Comparison of ENCODE assay signal across 24 cellular contexts in genomic region chr20:3731944-3732326, GRCh38. TPM values are rescaled to one million over a fixed set of nuclear protein-coding genes. Genes with fewer than 3 reads are reported as not detected.
DNase-seq lines count a peak whose midpoint lies in the region; ATAC-seq, FAIRE-seq and TF ChIP-seq lines count a peak whose summit lies in the region.
"Had no signal": no experiment of that assay in that cellular context is flagged by ENCODE, and none has a peak within 500 bp of the region (broad histone marks: within the 10 kb centered on the region; RNA-seq: fewer than 3 reads in every experiment).

No MANE protein-coding gene starts in this region.

- H4K5ac ChIP-seq in H1 (ENCODE audit: insufficient read length, low read depth, low read length), result no peak overlapping the region

- CTCF ChIA-PET in H1 (lab: Charles Lee; ENCODE audit: partially characterized antibody), result interaction anchor here (0.9 to 17.6 kb wide), 11 partner anchors 10 to 60 kb away, joined by 3 to 221 read pairs (median 3); partner anchors contain the start of genes SIGLEC1 and SPEF1

- TF ChIP-seq POLR2A in H1 (IDR thresholded peaks at IDR 0.05; ENCODE audit: control extremely low read depth in 1 of 2, low read depth in 2 of 2, low read length in 2 of 2) (no peak), spleen (IDR thresholded peaks at IDR 0.05) (no peak)

- H3K9me3 Mint-ChIP-seq in naive thymus-derived CD8-positive, alpha-beta T cell, result no peaks in the 10 kb centered on the region
- H3K9me3 Mint-ChIP-seq in activated T-helper 1 cell treated with anti-CD3 and anti-CD28 coated beads, Interleukin-12 subunit alpha, Interleukin-12 subunit beta, Interleukin-2, Interleukin-4 antibody, amounts not matched to agents 30 ng/mL and 10 ng/mL and 1 ng/mL, durations not matched to agents 14 hours and 24 hours and 36 hours, result no peaks in the 10 kb centered on the region
- H3K9me3 Mint-ChIP-seq: activated naive CD8-positive, alpha-beta T cell treated with anti-CD3 and anti-CD28 coated beads, Interleukin-2, amount 50 U/mL, for 24 hours had no signal

- 0 out of 2 replicates have a peak, but pooled peaks cover 3% of the 10 kb centered on the region for H3K23me2 ChIP-seq in H1 (ENCODE audit: low read depth, low read length)

- H2AK5ac ChIP-seq in H1 (ENCODE audit: low read depth, low read length), result no peak overlapping the region

- peaks cover 0 to 2% of the 10 kb centered on the region in 2 experiments for H4K20me1 ChIP-seq in H1 (replicated peaks in 1 of 2; ENCODE audit: control insufficient read depth in 1 of 2, insufficient read depth in 2 of 2, low read length in 2 of 2)

- H2AFZ ChIP-seq in H1 (ENCODE audit: low read length), result 0 out of 2 replicates have a peak overlapping the region, but pooled peaks have one; percentile 35

- FAIRE-seq in H1 (lab: Jason Lieb, UNC), result no peak
- FAIRE-seq: K562 had no signal

- H3K4me1 ChIP-seq in HUES6 (ENCODE audit: control insufficient read depth, insufficient read depth, low read length) (peaks cover 23% of the 10 kb centered on the region), H1 (replicated peaks in 1 of 4; ENCODE audit: control insufficient read depth in 3 of 4, insufficient read depth in 4 of 4, low read length in 3 of 4) (peaks cover 0 to 19% (median 15%) of the 10 kb centered on the region in 4 experiments; a peak in 5 of 7 replicates), lung (ENCODE audit: control insufficient read depth in 2 of 2, insufficient read depth in 2 of 2, low read length in 2 of 2) (peaks cover 0 to 26% of the 10 kb centered on the region in 2 donors), spleen (peaks cover 0 to 87% (median 27%) of the 10 kb centered on the region in 6 donors)

- TF ChIP-seq EP300 in H1 (IDR thresholded peaks at IDR 0.05; ENCODE audit: borderline replicate concordance in 1 of 2, low read depth in 2 of 2, low read length in 2 of 2), result no peak

- intact Hi-C loops in spleen (cut with DNase I; ENCODE audit: low total_unique reads), result no loop called here
- intact Hi-C loops in activated T-helper 1 cell treated with anti-CD3 and anti-CD28 coated beads, Interleukin-12 subunit alpha, Interleukin-12 subunit beta, Interleukin-2, Interleukin-4 antibody, amounts not matched to agents 30 ng/mL and 10 ng/mL and 1 ng/mL, durations not matched to agents 14 hours and 24 hours and 36 hours (cut with micrococcal nuclease), result no loop called here

- no peaks in the 10 kb centered on the region for H3K79me2 ChIP-seq in H1 (ENCODE audit: control insufficient read depth in 1 of 2, insufficient read depth in 2 of 2, low read length in 2 of 2)

- no peak overlapping the region for H2BK20ac ChIP-seq in H1 (ENCODE audit: low read length)

- H3K4me3 Mint-ChIP-seq in naive thymus-derived CD8-positive, alpha-beta T cell, result no peak overlapping the region
- H3K4me3 Mint-ChIP-seq in activated T-helper 1 cell treated with anti-CD3 and anti-CD28 coated beads, Interleukin-12 subunit alpha, Interleukin-12 subunit beta, Interleukin-2, Interleukin-4 antibody, amounts not matched to agents 30 ng/mL and 10 ng/mL and 1 ng/mL, durations not matched to agents 14 hours and 24 hours and 36 hours, result no peak overlapping the region
- H3K4me3 Mint-ChIP-seq: activated naive CD8-positive, alpha-beta T cell treated with anti-CD3 and anti-CD28 coated beads, Interleukin-2, amount 50 U/mL, for 24 hours had no signal

- DNase-seq in H1 (ENCODE audit: low read depth in 1 of 2, low spot score in 2 of 2), result peak in 1 of 2 experiments; percentile 63
- no peak for DNase-seq in lung (ENCODE audit: low spot score)
- DNase-seq in spleen, result peak; percentile 62
- no peak for DNase-seq in naive thymus-derived CD8-positive, alpha-beta T cell
- no peak for DNase-seq in activated T-helper 1 cell treated with anti-CD3 and anti-CD28 coated beads, Interleukin-12 subunit alpha, Interleukin-12 subunit beta, Interleukin-2, Interleukin-4 antibody, amounts not matched to agents 30 ng/mL and 10 ng/mL and 1 ng/mL, durations not matched to agents 14 hours and 24 hours and 36 hours (ENCODE audit: low spot score)
- DNase-seq in NCI-H2029 treated with DMSO at 0.1 percent for 48 hours (lab: John Stamatoyannopoulos, UW), result no peak
- DNase-seq: activated CD4-positive, alpha-beta T cell treated with anti-CD3 and anti-CD28 coated beads, Interleukin-2, amount 50 U/mL, for 48 hours; activated effector memory CD4-positive, alpha-beta T cell treated with Interleukin-2 at 50 U/mL for 16 hours; activated naive CD8-positive, alpha-beta T cell treated with anti-CD3 and anti-CD28 coated beads, Interleukin-2, amount 50 U/mL, for 24 hours; DMS79; effector memory CD4-positive, alpha-beta T cell; MM.1S; NCI-H146; NCI-H2171 treated with DMSO at 0.1 percent for 48 hours; NCI-H526; occipital lobe; RPMI8226; T-helper 9 cell; thyroid gland had no signal

- no peaks in the 10 kb centered on the region for H3K36me3 ChIP-seq in HUES6 (ENCODE audit: control insufficient read depth, insufficient read depth, low read length)
- H3K36me3 ChIP-seq in H1 (ENCODE audit: control insufficient read depth in 2 of 4, insufficient read depth in 4 of 4, low read length in 3 of 4), result no peaks in the 10 kb centered on the region
- H3K36me3 ChIP-seq in lung (ENCODE audit: control insufficient read depth in 2 of 2, insufficient read depth in 2 of 2, low read length in 2 of 2), result peaks cover 0 to 3% of the 10 kb centered on the region in 2 donors
- H3K36me3 ChIP-seq in spleen, result peaks cover 0 to 13% (median 0%) of the 10 kb centered on the region in 6 donors
- H3K36me3 ChIP-seq: thyroid gland had no signal

- TF ChIP-seq RAD21 in H1 (IDR thresholded peaks at IDR 0.05 in 1 of 2, conservative IDR thresholded peaks at IDR 0.05 in 1 of 2; ENCODE audit: low read depth in 2 of 2, low read length in 2 of 2), result no peak

- ATAC-seq in lung (ENCODE audit: insufficient read depth, low FRiP score) (no peak), HG03097 (IDR thresholded peaks at IDR 0.05; ENCODE audit: low FRiP score, unreplicated experiment) (no peak)
- no peak for ATAC-seq in naive thymus-derived CD8-positive, alpha-beta T cell
- ATAC-seq: activated naive CD8-positive, alpha-beta T cell treated with anti-CD3 and anti-CD28 coated beads, Interleukin-2, amount 50 U/mL, for 24 hours; HCT116; SK-N-SH treated with all-trans-retinoic acid at 6 μM for 48 hours had no signal

- H4K91ac ChIP-seq in H1 (replicated peaks; ENCODE audit: insufficient read length, low read length), result peak overlapping the region; percentile 30

- H2BK15ac ChIP-seq in H1 (ENCODE audit: low read length), result no peak overlapping the region

- H2BK12ac ChIP-seq in H1 (ENCODE audit: low read depth, low read length), result peak overlapping the region; percentile 27; the same call in 1 of the 2 replicates

- no peak overlapping the region for H3K23ac ChIP-seq in H1 (ENCODE audit: insufficient read length)

- peaks cover 58% of the 10 kb centered on the region for H3K27me3 ChIP-seq in HUES6 (ENCODE audit: control insufficient read depth, insufficient read depth, low read length)
- H3K27me3 ChIP-seq in H1 (replicated peaks in 1 of 4; ENCODE audit: control insufficient read depth in 3 of 4, extremely low read depth in 1 of 4, insufficient read depth in 3 of 4, low read length in 3 of 4), result peaks cover 1 to 26% (median 22%) of the 10 kb centered on the region in 4 experiments; a peak in 6 of 7 replicates
- no peaks in the 10 kb centered on the region for H3K27me3 ChIP-seq in lung (ENCODE audit: control insufficient read depth, insufficient read depth)
- peaks cover 0 to 68% (median 10%) of the 10 kb centered on the region in 7 donors for H3K27me3 ChIP-seq in spleen (replicated peaks in 1 of 7)
- H3K27me3 ChIP-seq: thyroid gland had no signal

- H3K9me3 ChIP-seq in HUES6 (ENCODE audit: control insufficient read depth, insufficient read depth, low read depth, low read length) (no peaks in the 10 kb centered on the region), H1 (ENCODE audit: insufficient read depth in 2 of 2, low read depth in 1 of 2, low read length in 1 of 2) (no peaks in the 10 kb centered on the region), lung (ENCODE audit: control insufficient read depth in 2 of 2, insufficient read depth in 1 of 2, low read length in 1 of 2) (no peaks in the 10 kb centered on the region), spleen (no peaks in the 10 kb centered on the region)
- H3K9me3 ChIP-seq: thyroid gland had no signal

- peaks cover 0 to 3% (median 3%) of the 10 kb centered on the region in 4 donors for H3K4me1 Mint-ChIP-seq in naive thymus-derived CD8-positive, alpha-beta T cell
- no peaks in the 10 kb centered on the region for H3K4me1 Mint-ChIP-seq in activated T-helper 1 cell treated with anti-CD3 and anti-CD28 coated beads, Interleukin-12 subunit alpha, Interleukin-12 subunit beta, Interleukin-2, Interleukin-4 antibody, amounts not matched to agents 30 ng/mL and 10 ng/mL and 1 ng/mL, durations not matched to agents 14 hours and 24 hours and 36 hours (ENCODE audit: low read depth)
- H3K4me1 Mint-ChIP-seq: activated naive CD8-positive, alpha-beta T cell treated with anti-CD3 and anti-CD28 coated beads, Interleukin-2, amount 50 U/mL, for 24 hours had no signal

- H4K8ac ChIP-seq in H1 (ENCODE audit: extremely low read depth, insufficient read depth, low read length), result peak overlapping the region; percentile 31; the same call in 1 of the 2 replicates

- H3K79me1 ChIP-seq in H1 (ENCODE audit: low read depth, low read length), result no peaks in the 10 kb centered on the region

- H3K36me3 Mint-ChIP-seq in naive thymus-derived CD8-positive, alpha-beta T cell, result no peaks in the 10 kb centered on the region
- no peaks in the 10 kb centered on the region for H3K36me3 Mint-ChIP-seq in activated T-helper 1 cell treated with anti-CD3 and anti-CD28 coated beads, Interleukin-12 subunit alpha, Interleukin-12 subunit beta, Interleukin-2, Interleukin-4 antibody, amounts not matched to agents 30 ng/mL and 10 ng/mL and 1 ng/mL, durations not matched to agents 14 hours and 24 hours and 36 hours (ENCODE audit: low read depth)

- H3K14ac ChIP-seq in H1 (ENCODE audit: insufficient read length), result no peak overlapping the region

- peak overlapping the region; percentile 39 to 77; a peak in 2 of 4 replicates for H3K4me2 ChIP-seq in H1 (ENCODE audit: insufficient read depth in 1 of 2, low read depth in 2 of 2, low read length in 2 of 2)

- H3K9ac ChIP-seq in HUES6 (ENCODE audit: low read length), result no peak overlapping the region
- no peak overlapping the region for H3K9ac ChIP-seq in H1 (replicated peaks in 1 of 4; ENCODE audit: extremely low read depth in 1 of 4, low read depth in 3 of 4, low read length in 3 of 4)

- H2BK120ac ChIP-seq in H1 (replicated peaks; ENCODE audit: low read depth, low read length), result no peak overlapping the region

- H3K4me3 ChIP-seq in HUES6 (ENCODE audit: low read depth, low read length), result peak overlapping the region; percentile 17; the same call in 1 of the 2 replicates
- H3K4me3 ChIP-seq in H1 (ENCODE audit: extremely low read depth in 1 of 4, insufficient read depth in 2 of 4, low read depth in 3 of 4, low read length in 4 of 4), result peak overlapping the region in 2 of 4 experiments; percentile 35 to 52; a peak in 3 of 8 replicates
- no peak overlapping the region for H3K4me3 ChIP-seq in lung
- H3K4me3 ChIP-seq in spleen, result peak overlapping the region in 1 of 8 donors; percentile 63
- H3K4me3 ChIP-seq: K562 had no signal

- TF ChIP-seq CTCF in H1 (IDR thresholded peaks at IDR 0.05; ENCODE audit: control extremely low read depth in 1 of 3, insufficient read depth in 1 of 3, low read depth in 1 of 3, low read length in 3 of 3) (no peak), lung (IDR thresholded peaks at IDR 0.05; ENCODE audit: control extremely low read depth, extremely low read depth) (no peak), spleen (IDR thresholded peaks at IDR 0.05 in 8 of 11, conservative IDR thresholded peaks at IDR 0.05 in 3 of 11) (no peak)

- WGBS in H1 (ENCODE audit: extremely low coverage in 1 of 2, insufficient coverage in 1 of 2, insufficient read length in 1 of 2, insufficient replicate concordance in 2 of 2, low coverage in 1 of 2, low lambda C conversion rate in 2 of 2, missing lambda C conversion rate in 1 of 2), 2 experiments, result 69% methylated on average over 5 of the region's 16 CpGs; no CpG with 5 or more reads in 1 of the 2 experiments
- WGBS in lung, 2 donors, result 72 to 78% methylated on average over 16 of the region's 16 CpGs
- 80 to 95% (median 90%) methylated on average over 4 to 16 of the region's 16 CpGs for WGBS in spleen, 5 donors

- no peak overlapping the region for H3K27ac ChIP-seq in HUES6 (ENCODE audit: low read depth, low read length)
- no peak overlapping the region for H3K27ac ChIP-seq in H1 (ENCODE audit: low read depth, low read length)
- peak overlapping the region; percentile 12 to 39 for H3K27ac ChIP-seq in lung (ENCODE audit: low read depth in 1 of 2, low read length in 1 of 2)
- H3K27ac ChIP-seq in spleen, result peak overlapping the region in 5 of 8 donors; percentile 54 to 82 (median 67)

- no peak overlapping the region for H2BK5ac ChIP-seq in H1 (ENCODE audit: low read depth, low read length)

- no peak overlapping the region for H3K4ac ChIP-seq in H1 (replicated peaks; ENCODE audit: insufficient read length, low read depth, low read length)

- no peak overlapping the region for H3K27ac Mint-ChIP-seq in naive thymus-derived CD8-positive, alpha-beta T cell
- H3K27ac Mint-ChIP-seq in activated T-helper 1 cell treated with anti-CD3 and anti-CD28 coated beads, Interleukin-12 subunit alpha, Interleukin-12 subunit beta, Interleukin-2, Interleukin-4 antibody, amounts not matched to agents 30 ng/mL and 10 ng/mL and 1 ng/mL, durations not matched to agents 14 hours and 24 hours and 36 hours, result no peak overlapping the region
- H3K27ac Mint-ChIP-seq: activated naive CD8-positive, alpha-beta T cell treated with anti-CD3 and anti-CD28 coated beads, Interleukin-2, amount 50 U/mL, for 24 hours had no signal

- H3K27me3 Mint-ChIP-seq in naive thymus-derived CD8-positive, alpha-beta T cell, result peaks cover 25 to 61% (median 46%) of the 10 kb centered on the region in 5 donors
- peaks cover 44% of the 10 kb centered on the region for H3K27me3 Mint-ChIP-seq in activated T-helper 1 cell treated with anti-CD3 and anti-CD28 coated beads, Interleukin-12 subunit alpha, Interleukin-12 subunit beta, Interleukin-2, Interleukin-4 antibody, amounts not matched to agents 30 ng/mL and 10 ng/mL and 1 ng/mL, durations not matched to agents 14 hours and 24 hours and 36 hours (ENCODE audit: insufficient read depth)

- H3K18ac ChIP-seq in H1 (ENCODE audit: extremely low read depth, low read length), result peak overlapping the region; percentile 87

- POLR2A ChIA-PET in H1 (lab: Charles Lee; ENCODE audit: partially characterized antibody), result interaction anchor here (0.9 to 3.0 kb wide), 9 partner anchors 12 to 52 kb away, joined by 3 to 13 read pairs (median 3); no protein-coding TSS in a partner anchor
- POLR2A ChIA-PET in naive thymus-derived CD8-positive, alpha-beta T cell (lab: Charles Lee), result no interaction called here

- H3K56ac ChIP-seq in H1 (replicated peaks; ENCODE audit: insufficient read length, low read depth, low read length), result no peak overlapping the region

RNA-seq across cellular contexts. Expression of gene HSPA12B, which starts 0.6 kb away (rescaled TPM):
- total RNA-seq in H1 (2021; fragmentation: NEBNext Ultra II Directional; extraction: Animal tissue kit (Norgen Biotek cat#: 25700)), result 4.3 and 4.9 TPM in 2 replicates
- polyA plus RNA-seq in H1 (2011; rRNA removed) (2.2 and 3.5 TPM in 2 replicates), lung (10 to 100 TPM; 11.4 to 16.8 TPM), spleen (10 to 100 TPM in 2 of 3 donors, 1 to 10 TPM in 1; 5.7 to 41.6 (median 21.3) TPM)
- polyA plus RNA-seq in H1 (2011; cell fraction: cytosol; rRNA removed), result 3.1 TPM
- polyA plus RNA-seq in H1 (2011; cell fraction: nucleus; rRNA removed), result 7.7 TPM
- 2.8 to 6.7 TPM (median 5.2 TPM) in 4 replicates for polyA plus RNA-seq in H1 (2012, experiment 1 of 2)
- 2.5 TPM for polyA plus RNA-seq in H1 (2012, experiment 2 of 2)
- 2.7 TPM for polyA plus RNA-seq in H1 (2013, experiment 1 of 2)
- 2.5 TPM for polyA plus RNA-seq in H1 (2013, experiment 2 of 2)
- polyA minus RNA-seq in H1 (2011; rRNA and poly(A)+ RNA removed), result 1.6 and 1.9 TPM in 2 replicates
- polyA minus RNA-seq in H1 (2011; cell fraction: cytosol; rRNA and poly(A)+ RNA removed), result 2.5 TPM
- polyA minus RNA-seq in H1 (2011; cell fraction: nucleus; rRNA and poly(A)+ RNA removed), result 8.1 TPM
- total RNA-seq in lung (10 to 100 TPM; 23.0 to 28.3 TPM), spleen (10 to 100 TPM; 12.6 to 74.0 (median 29.9) TPM)
- total RNA-seq in naive thymus-derived CD8-positive, alpha-beta T cell, result not detected
- polyA plus RNA-seq in naive thymus-derived CD8-positive, alpha-beta T cell, result under 1 TPM in 2 of 3 donors, not detected in 1; 0.05 to 0.07 TPM
- total RNA-seq in activated T-helper 1 cell treated with anti-CD3 and anti-CD28 coated beads, Interleukin-12 subunit alpha, Interleukin-12 subunit beta, Interleukin-2, Interleukin-4 antibody, amounts not matched to agents 30 ng/mL and 10 ng/mL and 1 ng/mL, durations not matched to agents 14 hours and 24 hours and 36 hours, result not detected in 2 replicates

RNA-seq across cellular contexts. Expression of gene SIGLEC1, which starts 19.5 kb away (rescaled TPM):
- not detected in 2 replicates for total RNA-seq in H1 (2021; fragmentation: NEBNext Ultra II Directional; extraction: Animal tissue kit (Norgen Biotek cat#: 25700))
- polyA plus RNA-seq in H1 (2011; rRNA removed), result 0.02 TPM in 2 replicates
- polyA plus RNA-seq in H1 (2011; cell fraction: cytosol; rRNA removed), result not detected
- polyA plus RNA-seq in H1 (2011; cell fraction: nucleus; rRNA removed), result 0.04 TPM
- polyA plus RNA-seq in H1 (2012, experiment 1 of 2), result not detected in 4 replicates
- polyA plus RNA-seq in H1 (2012, experiment 2 of 2), result not detected
- polyA plus RNA-seq in H1 (2013, experiment 1 of 2), result not detected
- polyA plus RNA-seq in H1 (2013, experiment 2 of 2), result not detected
- polyA minus RNA-seq in H1 (2011; rRNA and poly(A)+ RNA removed), result not detected in 2 replicates
- not detected for polyA minus RNA-seq in H1 (2011; cell fraction: cytosol; rRNA and poly(A)+ RNA removed)
- polyA minus RNA-seq in H1 (2011; cell fraction: nucleus; rRNA and poly(A)+ RNA removed), result not detected
- 10 to 100 TPM in 1 of 2 donors, 1 to 10 TPM in 1; 3.7 to 34.2 TPM for total RNA-seq in lung
- polyA plus RNA-seq in lung, result 10 to 100 TPM; 18.1 to 19.2 TPM
- total RNA-seq in spleen, result 10 to 100 TPM in 5 of 7 donors, 1 to 10 TPM in 2; 3.0 to 50.2 (median 21.9) TPM
- polyA plus RNA-seq in spleen, result 10 to 100 TPM in 2 of 3 donors, 1 to 10 TPM in 1; 8.1 to 18.4 (median 11.0) TPM
- total RNA-seq in naive thymus-derived CD8-positive, alpha-beta T cell, result under 1 TPM; 0.22 to 0.62 TPM
- not detected for polyA plus RNA-seq in naive thymus-derived CD8-positive, alpha-beta T cell
- total RNA-seq in activated T-helper 1 cell treated with anti-CD3 and anti-CD28 coated beads, Interleukin-12 subunit alpha, Interleukin-12 subunit beta, Interleukin-2, Interleukin-4 antibody, amounts not matched to agents 30 ng/mL and 10 ng/mL and 1 ng/mL, durations not matched to agents 14 hours and 24 hours and 36 hours, result not detected in 2 replicates
- polyA plus RNA-seq: K562 had no signal

RNA-seq across cellular contexts. Expression of gene ADISSP, which starts 35.6 kb away (rescaled TPM):
- 111 and 117 TPM in 2 replicates for total RNA-seq in H1 (2021; fragmentation: NEBNext Ultra II Directional; extraction: Animal tissue kit (Norgen Biotek cat#: 25700))
- polyA plus RNA-seq in H1 (2011; rRNA removed), result 141 and 202 TPM in 2 replicates
- 101 TPM for polyA plus RNA-seq in H1 (2011; cell fraction: cytosol; rRNA removed)
- polyA plus RNA-seq in H1 (2011; cell fraction: nucleus; rRNA removed), result 110 TPM
- 73.7 to 130 TPM (median 117 TPM) in 4 replicates for polyA plus RNA-seq in H1 (2012, experiment 1 of 2)
- polyA plus RNA-seq in H1 (2012, experiment 2 of 2), result 104 TPM
- 98.3 TPM for polyA plus RNA-seq in H1 (2013, experiment 1 of 2)
- polyA plus RNA-seq in H1 (2013, experiment 2 of 2), result 102 TPM
- polyA minus RNA-seq in H1 (2011; rRNA and poly(A)+ RNA removed), result 43.6 and 51.4 TPM in 2 replicates
- 71.0 TPM for polyA minus RNA-seq in H1 (2011; cell fraction: cytosol; rRNA and poly(A)+ RNA removed)
- polyA minus RNA-seq in H1 (2011; cell fraction: nucleus; rRNA and poly(A)+ RNA removed), result 41.3 TPM
- total RNA-seq in lung, result 10 to 100 TPM in 1 of 2 donors, 1 to 10 TPM in 1; 8.6 to 53.7 TPM
- polyA plus RNA-seq in lung, result 10 to 100 TPM; 34.1 to 36.1 TPM
- 10 to 100 TPM; 29.4 to 42.4 (median 35.1) TPM for total RNA-seq in spleen
- 10 to 100 TPM; 31.3 to 55.5 (median 36.8) TPM for polyA plus RNA-seq in spleen
- total RNA-seq in naive thymus-derived CD8-positive, alpha-beta T cell, result 10 to 100 TPM; 19.5 to 19.6 TPM
- polyA plus RNA-seq in naive thymus-derived CD8-positive, alpha-beta T cell, result 10 to 100 TPM; 17.6 to 32.4 (median 22.2) TPM
- 55.5 and 64.6 TPM in 2 replicates for total RNA-seq in activated T-helper 1 cell treated with anti-CD3 and anti-CD28 coated beads, Interleukin-12 subunit alpha, Interleukin-12 subunit beta, Interleukin-2, Interleukin-4 antibody, amounts not matched to agents 30 ng/mL and 10 ng/mL and 1 ng/mL, durations not matched to agents 14 hours and 24 hours and 36 hours

RNA-seq across cellular contexts. Expression of gene SPEF1, which starts 49.3 kb away (rescaled TPM):
- total RNA-seq in H1 (2021; fragmentation: NEBNext Ultra II Directional; extraction: Animal tissue kit (Norgen Biotek cat#: 25700)), result 0.65 and 0.71 TPM in 2 replicates
- polyA plus RNA-seq in H1 (2011; rRNA removed) (0.50 and 0.51 TPM in 2 replicates), lung (10 to 100 TPM in 1 of 2 donors, 1 to 10 TPM in 1; 9.6 to 11.9 TPM), spleen (under 1 TPM in 2 of 3 donors, not detected in 1; 0.06 to 0.11 TPM)
- 0.78 TPM for polyA plus RNA-seq in H1 (2011; cell fraction: cytosol; rRNA removed)
- polyA plus RNA-seq in H1 (2011; cell fraction: nucleus; rRNA removed), result 0.88 TPM
- polyA plus RNA-seq in H1 (2012, experiment 1 of 2), result 0.56 to 0.80 TPM (median 0.68 TPM) in 4 replicates
- polyA plus RNA-seq in H1 (2012, experiment 2 of 2), result 0.64 TPM
- 0.43 TPM for polyA plus RNA-seq in H1 (2013, experiment 1 of 2)
- 0.37 TPM for polyA plus RNA-seq in H1 (2013, experiment 2 of 2)
- polyA minus RNA-seq in H1 (2011; rRNA and poly(A)+ RNA removed), result 0.37 TPM in 1 of 2 replicates, not detected in the other
- polyA minus RNA-seq in H1 (2011; cell fraction: cytosol; rRNA and poly(A)+ RNA removed), result not detected
- 0.50 TPM for polyA minus RNA-seq in H1 (2011; cell fraction: nucleus; rRNA and poly(A)+ RNA removed)
- total RNA-seq in lung (10 to 100 TPM; 11.7 to 15.5 TPM), spleen (not detected)
- total RNA-seq in naive thymus-derived CD8-positive, alpha-beta T cell, result under 1 TPM in 1 of 2 experiments, not detected in 1; 0.33 TPM
- not detected for polyA plus RNA-seq in naive thymus-derived CD8-positive, alpha-beta T cell
- 0.12 TPM in 1 of 2 replicates, not detected in the other for total RNA-seq in activated T-helper 1 cell treated with anti-CD3 and anti-CD28 coated beads, Interleukin-12 subunit alpha, Interleukin-12 subunit beta, Interleukin-2, Interleukin-4 antibody, amounts not matched to agents 30 ng/mL and 10 ng/mL and 1 ng/mL, durations not matched to agents 14 hours and 24 hours and 36 hours
- total RNA-seq: K562 had no signal
- polyA plus RNA-seq: K562 had no signal

RNA-seq across cellular contexts. Expression of gene ADAM33, which starts 50.1 kb away (rescaled TPM):
- total RNA-seq in H1 (2021; fragmentation: NEBNext Ultra II Directional; extraction: Animal tissue kit (Norgen Biotek cat#: 25700)), result 5.7 and 6.0 TPM in 2 replicates
- polyA plus RNA-seq in H1 (2011; rRNA removed) (4.2 and 7.0 TPM in 2 replicates), lung (10 to 100 TPM in 1 of 2 donors, 1 to 10 TPM in 1; 3.2 to 16.4 TPM), spleen (10 to 100 TPM in 1 of 3 donors, 1 to 10 TPM in 2; 5.9 to 31.6 (median 9.5) TPM)
- polyA plus RNA-seq in H1 (2011; cell fraction: cytosol; rRNA removed), result 5.8 TPM
- 49.2 TPM for polyA plus RNA-seq in H1 (2011; cell fraction: nucleus; rRNA removed)
- polyA plus RNA-seq in H1 (2012, experiment 1 of 2), result 4.7 to 8.5 TPM (median 6.9 TPM) in 4 replicates
- polyA plus RNA-seq in H1 (2012, experiment 2 of 2), result 3.2 TPM
- polyA plus RNA-seq in H1 (2013, experiment 1 of 2), result 4.5 TPM
- polyA plus RNA-seq in H1 (2013, experiment 2 of 2), result 4.1 TPM
- 1.6 and 2.3 TPM in 2 replicates for polyA minus RNA-seq in H1 (2011; rRNA and poly(A)+ RNA removed)
- polyA minus RNA-seq in H1 (2011; cell fraction: cytosol; rRNA and poly(A)+ RNA removed), result 1.6 TPM
- polyA minus RNA-seq in H1 (2011; cell fraction: nucleus; rRNA and poly(A)+ RNA removed), result 10.8 TPM
- total RNA-seq in lung (1 to 10 TPM; 6.6 to 9.6 TPM), spleen (10 to 100 TPM in 3 of 7 donors, 1 to 10 TPM in 4; 4.0 to 10.7 (median 9.1) TPM)
- not detected for total RNA-seq in naive thymus-derived CD8-positive, alpha-beta T cell
- polyA plus RNA-seq in naive thymus-derived CD8-positive, alpha-beta T cell, result not detected
- total RNA-seq in activated T-helper 1 cell treated with anti-CD3 and anti-CD28 coated beads, Interleukin-12 subunit alpha, Interleukin-12 subunit beta, Interleukin-2, Interleukin-4 antibody, amounts not matched to agents 30 ng/mL and 10 ng/mL and 1 ng/mL, durations not matched to agents 14 hours and 24 hours and 36 hours, result not detected in 2 replicates
- total RNA-seq: K562 had no signal
- polyA plus RNA-seq: K562 had no signal

Comparison
In these comparisons a context has a peak if more than half of its experiments do, and no peak if none do; other contexts are left out.
1. H3K27ac ChIP-seq: peak in lung (2 of 2) and spleen (5 of 8); none in HUES6 (single experiment) and H1 (single experiment).